Comparison of ENCODE assay signal across 12 cellular contexts in the genomic region with DNA sequence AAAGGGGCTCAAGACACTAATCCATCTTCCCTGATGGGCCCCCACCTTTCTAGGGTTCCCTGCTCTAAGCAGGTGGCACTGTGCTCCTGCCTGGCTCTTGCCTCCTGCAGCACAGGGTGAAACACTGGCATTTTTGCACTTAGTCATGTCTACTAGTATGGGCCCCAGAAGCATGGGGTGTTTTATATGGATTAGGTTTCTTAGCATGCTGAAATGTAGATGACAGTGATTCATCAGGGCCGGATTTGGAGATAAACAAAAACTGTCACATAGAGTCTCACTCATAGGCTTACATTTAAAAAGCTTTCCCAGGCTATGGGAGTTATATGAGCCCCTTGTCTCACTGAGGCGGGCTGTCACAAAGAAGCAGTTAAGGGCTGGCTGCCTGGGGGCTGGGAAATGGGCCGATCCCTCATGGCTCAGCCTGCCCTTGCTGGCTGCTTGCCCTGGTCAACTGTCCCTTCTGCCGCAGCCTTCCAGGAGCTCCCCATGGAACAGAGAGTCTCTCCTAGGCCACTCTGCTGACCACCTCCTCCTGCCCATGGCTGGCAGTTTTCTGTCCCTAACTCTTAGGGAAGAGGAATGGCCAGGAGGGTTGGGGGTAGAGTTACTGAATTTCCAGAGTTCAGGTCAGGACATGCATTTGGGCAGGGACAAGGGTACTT. TPM values are rescaled to one million over a fixed set of nuclear protein-coding genes. Genes with fewer than 3 reads are reported as not detected.
DNase-seq lines count a peak whose midpoint lies in the region; ATAC-seq and TF ChIP-seq lines count a peak whose summit lies in the region.
"Had no signal": no experiment of that assay in that cellular context is flagged by ENCODE, and none has a peak within 500 bp of the region (broad histone marks: within the 10 kb centered on the region; RNA-seq: fewer than 3 reads in every experiment).

No MANE protein-coding gene starts in this region.

- H3K27ac ChIP-seq in neuronal stem cell (replicated peaks; ENCODE audit: low read length), result no peak overlapping the region

- H3K27me3 Mint-ChIP-seq in activated naive CD4-positive, alpha-beta T cell treated with anti-CD3 and anti-CD28 coated beads for 36 hours (ENCODE audit: low read depth), result no peaks in the 10 kb centered on the region
- H3K27me3 Mint-ChIP-seq in activated B cell treated with CpG ODN at 0.5 μM for 24 hours, result no peaks in the 10 kb centered on the region

- no peak overlapping the region for H3K4me3 Mint-ChIP-seq in activated naive CD4-positive, alpha-beta T cell treated with anti-CD3 and anti-CD28 coated beads for 36 hours
- no peak overlapping the region for H3K4me3 Mint-ChIP-seq in activated B cell treated with CpG ODN at 0.5 μM for 24 hours
- H3K4me3 Mint-ChIP-seq: immature natural killer cell had no signal

- H4K91ac ChIP-seq in neuronal stem cell (ENCODE audit: low read depth, low read length, poor library complexity), result no peak overlapping the region

- no peak overlapping the region for H2BK5ac ChIP-seq in neuronal stem cell (ENCODE audit: low read length)

- no peak overlapping the region for H2BK15ac ChIP-seq in neuronal stem cell (ENCODE audit: low read length)

- no peak overlapping the region for H2BK12ac ChIP-seq in neuronal stem cell (ENCODE audit: low read length)

- H3K9me3 ChIP-seq in neuronal stem cell (replicated peaks in 1 of 2; ENCODE audit: control insufficient read depth in 2 of 2, insufficient read depth in 1 of 2, low read depth in 1 of 2, low read length in 2 of 2), result no peaks in the 10 kb centered on the region

- POLR2A ChIA-PET in activated B cell treated with CpG ODN at 0.5 μM for 24 hours (lab: Charles Lee), result interaction anchor here (1.0 kb wide), 1 partner anchor 37 kb away, joined by 5 read pairs; no protein-coding TSS in a partner anchor

- no peak overlapping the region for H2AFZ ChIP-seq in neuronal stem cell (ENCODE audit: low read length)

- no peaks in the 10 kb centered on the region for H3K9me3 Mint-ChIP-seq in activated naive CD4-positive, alpha-beta T cell treated with anti-CD3 and anti-CD28 coated beads for 36 hours
- H3K9me3 Mint-ChIP-seq in activated B cell treated with CpG ODN at 0.5 μM for 24 hours, result no peaks in the 10 kb centered on the region
- H3K9me3 Mint-ChIP-seq: immature natural killer cell had no signal

- no peak overlapping the region for H3K23ac ChIP-seq in neuronal stem cell (ENCODE audit: low read depth, low read length, poor library complexity)

- no peak overlapping the region for H4K8ac ChIP-seq in neuronal stem cell (ENCODE audit: low read depth, low read length)

- no peak overlapping the region for H3K18ac ChIP-seq in neuronal stem cell (ENCODE audit: low read length)

- H2BK120ac ChIP-seq in neuronal stem cell (ENCODE audit: low read depth, low read length), result no peak overlapping the region

- H3K27me3 ChIP-seq in neuronal stem cell (ENCODE audit: control insufficient read depth in 3 of 3, insufficient read depth in 3 of 3, low read depth in 1 of 3, low read length in 3 of 3), result no peaks in the 10 kb centered on the region

- no peak overlapping the region for H2AK5ac ChIP-seq in neuronal stem cell (ENCODE audit: low read depth, low read length)

- no peak overlapping the region for H3K27ac Mint-ChIP-seq in activated naive CD4-positive, alpha-beta T cell treated with anti-CD3 and anti-CD28 coated beads for 36 hours
- H3K27ac Mint-ChIP-seq in activated B cell treated with CpG ODN at 0.5 μM for 24 hours, result peak overlapping the region; percentile 3

- CTCF ChIA-PET in activated naive CD4-positive, alpha-beta T cell treated with anti-CD3 and anti-CD28 coated beads for 36 hours (lab: Charles Lee), result no interaction called here
- CTCF ChIA-PET in activated B cell treated with CpG ODN at 0.5 μM for 24 hours (lab: Charles Lee), result no interaction called here

- intact Hi-C loops in activated naive CD4-positive, alpha-beta T cell treated with anti-CD3 and anti-CD28 coated beads for 36 hours (cut with micrococcal nuclease), result loop anchor here (1.0 kb wide), 1 partner anchor 11 kb away; no protein-coding TSS in a partner anchor
- intact Hi-C loops in activated B cell treated with CpG ODN at 0.5 μM for 24 hours (cut with micrococcal nuclease), result no loop called here

- no peak overlapping the region for H3K4me2 ChIP-seq in neuronal stem cell (ENCODE audit: insufficient read depth, low read length, poor library complexity, severe bottlenecking)

- H3K4me1 ChIP-seq in neuronal stem cell (ENCODE audit: control insufficient read depth in 2 of 2, insufficient read depth in 1 of 2, low read depth in 1 of 2, low read length in 2 of 2), result peaks cover 9 to 11% of the 10 kb centered on the region in 2 donors

- H3K36me3 ChIP-seq in neuronal stem cell (replicated peaks in 1 of 2; ENCODE audit: control insufficient read depth in 2 of 2, insufficient read depth in 2 of 2, low read length in 2 of 2), result no peaks in the 10 kb centered on the region

- H3K9ac ChIP-seq in neuronal stem cell (ENCODE audit: low read depth, low read length, poor library complexity), result no peak overlapping the region

- H3K36me3 Mint-ChIP-seq in activated naive CD4-positive, alpha-beta T cell treated with anti-CD3 and anti-CD28 coated beads for 36 hours (ENCODE audit: low read depth), result peaks cover 21% of the 10 kb centered on the region
- H3K36me3 Mint-ChIP-seq in activated B cell treated with CpG ODN at 0.5 μM for 24 hours (ENCODE audit: low read depth), result peaks cover 42% of the 10 kb centered on the region
- H3K36me3 Mint-ChIP-seq: immature natural killer cell had no signal

- no CpG with 5 or more reads among the region's 4 CpGs for WGBS in neuronal stem cell (ENCODE audit: extremely low coverage in 2 of 2, insufficient read length in 2 of 2, insufficient replicate concordance in 1 of 2), 2 donors

- TF ChIP-seq CTCF in activated B cell treated with CpG ODN at 0.5 μM for 24 hours (IDR thresholded peaks at IDR 0.05), result no peak

- no peak overlapping the region for H3K14ac ChIP-seq in neuronal stem cell (ENCODE audit: low read length)

- H3K4me3 ChIP-seq in neuronal stem cell (ENCODE audit: low read length in 2 of 2), result no peak overlapping the region

- DNase-seq in activated naive CD4-positive, alpha-beta T cell treated with anti-CD3 and anti-CD28 coated beads for 36 hours, result peak; percentile 33
- DNase-seq in activated naive CD4-positive, alpha-beta T cell treated with anti-CD3 and anti-CD28 coated beads, Interleukin-2, amount 50 U/mL, for 16 hours, result no peak
- DNase-seq in activated B cell treated with CpG ODN at 0.5 μM for 24 hours (no peak), foreskin melanocyte (peak; percentile 86), stromal cell of bone marrow (ENCODE audit: low read depth) (peak; percentile 77), neuronal stem cell (ENCODE audit: low spot score) (no peak), retina (no peak)
- no peak for DNase-seq in activated CD8-positive, alpha-beta memory T cell treated with anti-CD3 and anti-CD28 coated beads, Interleukin-2, amount 50 U/mL, for 48 hours
- DNase-seq: immature natural killer cell; NCI-H2029; stimulated activated CD4-positive, alpha-beta T cell treated with anti-CD3 and anti-CD28 coated beads, Interleukin-2, amount 100 ng/mL, for 48 hours; T-helper 1 cell had no signal

- H3K79me1 ChIP-seq in neuronal stem cell (ENCODE audit: low read depth, low read length), result peaks cover 9% of the 10 kb centered on the region

- no peak for ATAC-seq in activated B cell treated with CpG ODN at 0.5 μM for 24 hours (ENCODE audit: low read depth)

- peaks cover 81% of the 10 kb centered on the region for H3K4me1 Mint-ChIP-seq in activated naive CD4-positive, alpha-beta T cell treated with anti-CD3 and anti-CD28 coated beads for 36 hours (ENCODE audit: low read depth)
- peaks cover 75% of the 10 kb centered on the region for H3K4me1 Mint-ChIP-seq in activated B cell treated with CpG ODN at 0.5 μM for 24 hours

- H3K4ac ChIP-seq in neuronal stem cell (ENCODE audit: low read length), result no peak overlapping the region

RNA-seq across cellular contexts. Expression of a gene that starts 6.5 kb away (rescaled TPM):
- 10 to 100 TPM; 59.8 to 62.4 TPM for total RNA-seq in activated naive CD4-positive, alpha-beta T cell treated with anti-CD3 and anti-CD28 coated beads for 36 hours
- total RNA-seq in activated B cell treated with CpG ODN at 0.5 μM for 24 hours, result 99.8 and 108 TPM in 2 replicates
- 40.1 TPM for polyA plus RNA-seq in neuronal stem cell (2013, experiment 1 of 2)
- polyA plus RNA-seq in neuronal stem cell (2013, experiment 2 of 2), result 39.4 TPM

Comparison
In these comparisons a context has a peak if more than half of its experiments do, and no peak if none do; other contexts are left out.
1. DNase-seq: peak in activated naive CD4-positive, alpha-beta T cell treated with anti-CD3 and anti-CD28 coated beads for 36 hours (single experiment), foreskin melanocyte (single experiment) and stromal cell of bone marrow (single experiment); none in activated naive CD4-positive, alpha-beta T cell treated with anti-CD3 and anti-CD28 coated beads, Interleukin-2, amount 50 U/mL, for 16 hours (single experiment), activated B cell treated with CpG ODN at 0.5 μM for 24 hours (single experiment), activated CD8-positive, alpha-beta memory T cell treated with anti-CD3 and anti-CD28 coated beads, Interleukin-2, amount 50 U/mL, for 48 hours (single experiment), neuronal stem cell (single experiment) and retina (single experiment).